ENCODE assay signal across 8 cellular contexts in genomic region chr12:57459055-57459749, GRCh38. TPM values are rescaled to one million over a fixed set of nuclear protein-coding genes. Genes with fewer than 3 reads are reported as not detected.
A peak's percentile ranks its signal among the peaks of the same experiment; 100 is the strongest.
DNase-seq lines count a peak whose midpoint lies in the region; ATAC-seq, FAIRE-seq and TF ChIP-seq lines count a peak whose summit lies in the region.

No MANE protein-coding gene starts in this region.

- FAIRE-seq in keratinocyte (lab: Jason Lieb, UNC) = peak; percentile 77

- no peaks in the 10 kb centered on the region for H3K9me1 ChIP-seq in keratinocyte (ENCODE audit: control insufficient read depth, extremely low read depth, insufficient read depth, low read length)

- DNase-seq in AG09309 (ENCODE audit: low read depth) (peak; percentile 80), NCI-H226 (peak; percentile 91), keratinocyte (ENCODE audit: low read depth, low spot score) (peak; percentile 85)
- DNase-seq in activated CD4-positive, CD25-positive, alpha-beta regulatory T cell (lab: John Stamatoyannopoulos, UW) = peak; percentile 79 to 89 (median 84)
- DNase-seq in central memory CD8-positive, alpha-beta T cell (ENCODE audit: low spot score in 2 of 2) = peak; percentile 90 to 93
- peak; percentile 91 to 98 (median 93) for DNase-seq in stimulated activated CD4-positive, alpha-beta T cell treated with anti-CD3 and anti-CD28 coated beads, Interleukin-12 subunit alpha, Interleukin-12 subunit beta, amount 100 ng/mL, for 48 hours (ENCODE audit: low read depth in 2 of 3, low spot score in 1 of 3)

- peak; percentile 94 for TF ChIP-seq CTCF in AG09309 (IDR thresholded peaks at IDR 0.05; ENCODE audit: control insufficient read depth, insufficient read depth, low read depth, low read length, missing control alignments)
- TF ChIP-seq CTCF in keratinocyte (optimal IDR thresholded peaks at IDR 0.05 in 1 of 3, IDR thresholded peaks at IDR 0.05 in 1 of 3, conservative IDR thresholded peaks at IDR 0.05 in 1 of 3; ENCODE audit: extremely low read depth in 1 of 3, insufficient read depth in 2 of 3, low read length in 3 of 3) = peak; percentile 85 to 91 (median 91)

- H3K9me3 ChIP-seq in keratinocyte (ENCODE audit: control insufficient read depth, low read depth, low read length) = no peaks in the 10 kb centered on the region

- peak overlapping the region; percentile 93 for H3K4me2 ChIP-seq in keratinocyte (ENCODE audit: control insufficient read depth, extremely low read depth, insufficient read depth, low read depth, low read length)

- peaks cover 5% of the 10 kb centered on the region for H3K36me3 Mint-ChIP-seq in central memory CD8-positive, alpha-beta T cell (ENCODE audit: insufficient read depth)

- ATAC-seq in HG03196 (IDR thresholded peaks at IDR 0.05; ENCODE audit: unreplicated experiment) = peak; percentile 50
- ATAC-seq in central memory CD8-positive, alpha-beta T cell (replicated peaks; ENCODE audit: extremely low read depth, poor library complexity, severe bottlenecking) = peak; percentile 75

- H3K9me3 Mint-ChIP-seq in central memory CD8-positive, alpha-beta T cell = no peaks in the 10 kb centered on the region

- H4K20me1 ChIP-seq in keratinocyte (ENCODE audit: control insufficient read depth, extremely low read depth, insufficient read depth, low read length) = no peaks in the 10 kb centered on the region

- H3K27ac Mint-ChIP-seq in central memory CD8-positive, alpha-beta T cell (ENCODE audit: low read depth) = peak overlapping the region; percentile 91

- H3K27me3 ChIP-seq in keratinocyte (ENCODE audit: control insufficient read depth, extremely low read depth, insufficient read depth, low read length) = peaks cover 16% of the 10 kb centered on the region

- peak overlapping the region; percentile 79 for H3K4me3 ChIP-seq in AG09309 (ENCODE audit: control insufficient read depth, low read depth, low read length)
- H3K4me3 ChIP-seq in keratinocyte (ENCODE audit: control insufficient read depth in 2 of 3, extremely low read depth in 1 of 3, insufficient read depth in 2 of 3, low read depth in 1 of 3, low read length in 3 of 3) = peak overlapping the region; percentile 50 to 96 (median 94)

- peak; percentile 72 for TF ChIP-seq POLR2A in GM18951 (IDR thresholded peaks at IDR 0.05; ENCODE audit: extremely low read depth, insufficient read depth, insufficient read length)

- H3K27me3 Mint-ChIP-seq in central memory CD8-positive, alpha-beta T cell = peaks cover 21% of the 10 kb centered on the region

- no peaks in the 10 kb centered on the region for H3K36me3 ChIP-seq in keratinocyte (ENCODE audit: control insufficient read depth in 2 of 2, extremely low read depth in 1 of 2, insufficient read depth in 2 of 2, low read length in 2 of 2)

- peak overlapping the region; percentile 91 for H3K27ac ChIP-seq in keratinocyte (ENCODE audit: control insufficient read depth, insufficient read depth, low read length)

- in situ Hi-C loops in GM18951 (cut with MboI; ENCODE audit: low sequenced_read_pairs, unreplicated experiment) = no loop called here

- no peaks in the 10 kb centered on the region for H3K79me2 ChIP-seq in keratinocyte (ENCODE audit: control insufficient read depth, insufficient read depth, low read length)

- peak overlapping the region; percentile 76 for H3K9ac ChIP-seq in keratinocyte (ENCODE audit: control insufficient read depth, extremely low read depth, insufficient read depth, low read length)

- H3K4me1 Mint-ChIP-seq in central memory CD8-positive, alpha-beta T cell = peaks cover 61% of the 10 kb centered on the region

- H2AFZ ChIP-seq in keratinocyte (ENCODE audit: control insufficient read depth, low read length) = peak overlapping the region; percentile 97

- H3K4me3 Mint-ChIP-seq in central memory CD8-positive, alpha-beta T cell = peak overlapping the region; percentile 84

- dilution Hi-C loops in keratinocyte (cut with MboI; ENCODE audit: extremely low pct_ligation_motif_present, low sequenced_read_pairs) = no loop called here

- H3K4me1 ChIP-seq in keratinocyte (ENCODE audit: control insufficient read depth, extremely low read depth, insufficient read depth, low read length) = peaks cover 44% of the 10 kb centered on the region

RNA-seq across cellular contexts. Expression of gene GLI1, which starts 0.4 kb away (rescaled TPM):
- polyA plus RNA-seq in keratinocyte = 1.0 to 1.4 TPM (median 1.2 TPM) in 3 replicates
- polyA plus RNA-seq in keratinocyte (2011; ENCODE audit: low read depth) = not detected
- 0.17 and 0.70 TPM in 2 replicates for polyA plus RNA-seq in keratinocyte (2011; cell fraction: cytosol; rRNA removed)
- 1.1 and 3.4 TPM in 2 replicates for polyA plus RNA-seq in keratinocyte (2011; cell fraction: nucleus; rRNA removed)
- 0.07 and 2.9 TPM in 2 replicates for polyA plus RNA-seq in keratinocyte (2012; ENCODE audit: low replicate concordance)
- polyA minus RNA-seq in keratinocyte = 0.49 to 8.1 TPM (median 2.0 TPM) in 3 replicates
- not detected for polyA minus RNA-seq in keratinocyte (2011; cell fraction: cytosol; rRNA and poly(A)+ RNA removed)
- 0.21 and 1.4 TPM in 2 replicates for polyA minus RNA-seq in keratinocyte (2011; cell fraction: nucleus; rRNA and poly(A)+ RNA removed)

RNA-seq across cellular contexts. Expression of gene INHBE, which starts 4.1 kb away (rescaled TPM):
- not detected in 3 replicates for polyA plus RNA-seq in keratinocyte
- polyA plus RNA-seq in keratinocyte (2011; ENCODE audit: low read depth) = not detected
- polyA plus RNA-seq in keratinocyte (2011; cell fraction: cytosol; rRNA removed) = not detected in 2 replicates
- polyA plus RNA-seq in keratinocyte (2011; cell fraction: nucleus; rRNA removed) = 0.48 TPM in 1 of 2 replicates, not detected in the other
- 0.15 and 0.17 TPM in 2 replicates for polyA plus RNA-seq in keratinocyte (2012; ENCODE audit: low replicate concordance)
- polyA minus RNA-seq in keratinocyte = not detected in 3 replicates
- polyA minus RNA-seq in keratinocyte (2011; cell fraction: cytosol; rRNA and poly(A)+ RNA removed) = not detected
- not detected in 2 replicates for polyA minus RNA-seq in keratinocyte (2011; cell fraction: nucleus; rRNA and poly(A)+ RNA removed)

RNA-seq across cellular contexts. Expression of gene ARHGAP9, which starts 20.5 kb away (rescaled TPM):
- polyA plus RNA-seq in keratinocyte = 0.15 TPM in 1 of 3 replicates, not detected in the others
- polyA plus RNA-seq in keratinocyte (2011; ENCODE audit: low read depth) = not detected
- not detected in 2 replicates for polyA plus RNA-seq in keratinocyte (2011; cell fraction: cytosol; rRNA removed)
- not detected in 2 replicates for polyA plus RNA-seq in keratinocyte (2011; cell fraction: nucleus; rRNA removed)
- not detected in 2 replicates for polyA plus RNA-seq in keratinocyte (2012; ENCODE audit: low replicate concordance)
- not detected in 3 replicates for polyA minus RNA-seq in keratinocyte
- polyA minus RNA-seq in keratinocyte (2011; cell fraction: cytosol; rRNA and poly(A)+ RNA removed) = not detected
- not detected in 2 replicates for polyA minus RNA-seq in keratinocyte (2011; cell fraction: nucleus; rRNA and poly(A)+ RNA removed)

RNA-seq across cellular contexts. Expression of gene INHBC, which starts 24.6 kb away (rescaled TPM):
- 0.04 TPM in 1 of 3 replicates, not detected in the others for polyA plus RNA-seq in keratinocyte
- not detected for polyA plus RNA-seq in keratinocyte (2011; ENCODE audit: low read depth)
- 0.04 TPM in 1 of 2 replicates, not detected in the other for polyA plus RNA-seq in keratinocyte (2011; cell fraction: cytosol; rRNA removed)
- polyA plus RNA-seq in keratinocyte (2011; cell fraction: nucleus; rRNA removed) = not detected in 2 replicates
- not detected in 2 replicates for polyA plus RNA-seq in keratinocyte (2012; ENCODE audit: low replicate concordance)
- polyA minus RNA-seq in keratinocyte = not detected in 3 replicates
- polyA minus RNA-seq in keratinocyte (2011; cell fraction: cytosol; rRNA and poly(A)+ RNA removed) = not detected
- polyA minus RNA-seq in keratinocyte (2011; cell fraction: nucleus; rRNA and poly(A)+ RNA removed) = not detected in 2 replicates

RNA-seq across cellular contexts. Expression of gene R3HDM2, which starts 28.4 kb away (rescaled TPM):
- polyA plus RNA-seq in keratinocyte = 8.1 to 13.4 TPM (median 11.1 TPM) in 3 replicates
- polyA plus RNA-seq in keratinocyte (2011; ENCODE audit: low read depth) = 44.9 TPM
- 10.0 and 11.3 TPM in 2 replicates for polyA plus RNA-seq in keratinocyte (2011; cell fraction: cytosol; rRNA removed)
- polyA plus RNA-seq in keratinocyte (2011; cell fraction: nucleus; rRNA removed) = 26.4 and 29.7 TPM in 2 replicates
- polyA plus RNA-seq in keratinocyte (2012; ENCODE audit: low replicate concordance) = 12.0 and 16.2 TPM in 2 replicates
- polyA minus RNA-seq in keratinocyte = 8.8 to 52.5 TPM (median 15.2 TPM) in 3 replicates
- polyA minus RNA-seq in keratinocyte (2011; cell fraction: cytosol; rRNA and poly(A)+ RNA removed) = 12.3 TPM
- polyA minus RNA-seq in keratinocyte (2011; cell fraction: nucleus; rRNA and poly(A)+ RNA removed) = 10.1 and 28.3 TPM in 2 replicates

Comparison
In these comparisons a context has a peak if more than half of its experiments do, and no peak if none do; other contexts are left out.
1. Peak in every context shown above with its lines: DNase-seq, ATAC-seq, H3K4me3 ChIP-seq and H3K27ac ChIP-seq.